19 cellular contexts compared by ENCODE assay signal in the genomic region with DNA sequence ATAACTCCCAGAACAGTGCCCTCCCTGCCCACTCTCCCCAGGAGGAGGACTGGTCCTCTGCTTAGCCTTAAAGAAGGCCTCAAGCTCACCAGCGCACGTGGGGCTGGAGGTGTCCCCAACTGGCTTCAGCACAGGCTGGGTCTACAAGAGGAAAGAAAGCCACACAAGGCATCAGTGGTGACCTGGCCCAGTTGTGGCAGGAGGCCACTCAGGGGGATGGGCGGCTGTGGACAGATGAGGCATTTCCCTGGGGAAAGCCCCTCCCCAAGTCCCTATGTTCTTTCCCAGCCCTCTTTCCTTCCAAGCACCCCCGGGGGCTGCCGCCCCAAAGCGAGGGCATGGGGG.
"Had no signal": no experiment of that assay in that cellular context is flagged by ENCODE, and none has a peak within 500 bp of the region (broad histone marks: within the 10 kb centered on the region; RNA-seq: fewer than 3 reads in every experiment).

No MANE protein-coding gene starts in this region.

- H3K9me3 ChIP-seq: SJCRH30 had no signal

- H3K4me1 ChIP-seq: SJCRH30 had no signal

- H3K27me3 Mint-ChIP-seq: activated naive CD8-positive, alpha-beta T cell treated with anti-CD3 and anti-CD28 coated beads for 36 hours; activated T-helper 17 cell treated with anti-CD3 and anti-CD28 coated beads, Interleukin-2, amount 50 U/mL, for 72 hours had no signal

- DNase-seq: activated CD4-positive, alpha-beta T cell treated with anti-CD3 and anti-CD28 coated beads, Interleukin-2, amount 10 ng/mL, durations not matched to agents 24 days and 14 days; activated CD4-positive, alpha-beta T cell treated with anti-CD3 and anti-CD28 coated beads, Interleukin-2, amount 50 U/mL, for 4 hours; activated CD8-positive, alpha-beta T cell treated with anti-CD3 and anti-CD28 coated beads for 36 hours; activated naive CD4-positive, alpha-beta T cell; activated naive CD4-positive, alpha-beta T cell treated with anti-CD3 and anti-CD28 coated beads, Interleukin-2, amount 50 U/mL, for 16 hours; activated naive CD8-positive, alpha-beta T cell treated with anti-CD3 and anti-CD28 coated beads for 36 hours; activated T-cell treated with anti-CD3 and anti-CD28 coated beads, Interleukin-2, amount 50 U/mL, for 1 hour; activated T-cell treated with anti-CD3 and anti-CD28 coated beads, Interleukin-2, amount 50 U/mL, for 72 hours; amniotic stem cell; brain microvascular endothelial cell; NCI-H2029 treated with DMSO at 0.1 percent for 48 hours; NCI-H2227 treated with DMSO at 0.1 percent for 48 hours; NCI-H446; SJCRH30; T1000 had no signal

- H3K36me3 ChIP-seq: brain microvascular endothelial cell, SJCRH30 had no signal

- H3K9ac ChIP-seq: KMS-11 had no signal

- ATAC-seq: activated CD8-positive, alpha-beta T cell treated with anti-CD3 and anti-CD28 coated beads for 36 hours; activated T-cell treated with anti-CD3 and anti-CD28 coated beads, Interleukin-2, amount 50 U/mL, for 72 hours; activated T-helper 17 cell treated with anti-CD3 and anti-CD28 coated beads, Interleukin-2, amount 50 U/mL, for 72 hours; Panc1 had no signal

- H3K4me1 Mint-ChIP-seq: activated T-helper 17 cell treated with anti-CD3 and anti-CD28 coated beads, Interleukin-2, amount 50 U/mL, for 72 hours had no signal

- H3K9me3 Mint-ChIP-seq: activated CD4-positive, alpha-beta T cell treated with anti-CD3 and anti-CD28 coated beads, Interleukin-2, amount 10 ng/mL, durations not matched to agents 24 days and 14 days; activated naive CD8-positive, alpha-beta T cell treated with anti-CD3 and anti-CD28 coated beads for 36 hours; activated T-cell treated with anti-CD3 and anti-CD28 coated beads, Interleukin-2, amount 50 U/mL, for 72 hours; activated T-helper 17 cell treated with anti-CD3 and anti-CD28 coated beads, Interleukin-2, amount 50 U/mL, for 72 hours had no signal

- H3K4me3 Mint-ChIP-seq: activated CD4-positive, alpha-beta T cell treated with anti-CD3 and anti-CD28 coated beads, Interleukin-2, amount 10 ng/mL, durations not matched to agents 24 days and 14 days; activated CD8-positive, alpha-beta T cell treated with anti-CD3 and anti-CD28 coated beads for 36 hours; activated naive CD8-positive, alpha-beta T cell treated with anti-CD3 and anti-CD28 coated beads for 36 hours; activated T-cell treated with anti-CD3 and anti-CD28 coated beads, Interleukin-2, amount 50 U/mL, for 72 hours; activated T-helper 17 cell treated with anti-CD3 and anti-CD28 coated beads, Interleukin-2, amount 50 U/mL, for 72 hours had no signal

- H3K36me3 Mint-ChIP-seq: activated naive CD8-positive, alpha-beta T cell treated with anti-CD3 and anti-CD28 coated beads for 36 hours had no signal

- H3K4me3 ChIP-seq: SJCRH30, SK-N-MC had no signal

- H3K27ac Mint-ChIP-seq: activated CD4-positive, alpha-beta T cell treated with anti-CD3 and anti-CD28 coated beads, Interleukin-2, amount 10 ng/mL, durations not matched to agents 24 days and 14 days; activated CD8-positive, alpha-beta T cell treated with anti-CD3 and anti-CD28 coated beads for 36 hours; activated naive CD8-positive, alpha-beta T cell treated with anti-CD3 and anti-CD28 coated beads for 36 hours; activated T-cell treated with anti-CD3 and anti-CD28 coated beads, Interleukin-2, amount 50 U/mL, for 72 hours; activated T-helper 17 cell treated with anti-CD3 and anti-CD28 coated beads, Interleukin-2, amount 50 U/mL, for 72 hours had no signal

- H3K4me2 ChIP-seq: KMS-11 had no signal

- H3K27ac ChIP-seq: brain microvascular endothelial cell, KMS-11, SJCRH30, SK-N-MC had no signal
